In the genomic region with DNA sequence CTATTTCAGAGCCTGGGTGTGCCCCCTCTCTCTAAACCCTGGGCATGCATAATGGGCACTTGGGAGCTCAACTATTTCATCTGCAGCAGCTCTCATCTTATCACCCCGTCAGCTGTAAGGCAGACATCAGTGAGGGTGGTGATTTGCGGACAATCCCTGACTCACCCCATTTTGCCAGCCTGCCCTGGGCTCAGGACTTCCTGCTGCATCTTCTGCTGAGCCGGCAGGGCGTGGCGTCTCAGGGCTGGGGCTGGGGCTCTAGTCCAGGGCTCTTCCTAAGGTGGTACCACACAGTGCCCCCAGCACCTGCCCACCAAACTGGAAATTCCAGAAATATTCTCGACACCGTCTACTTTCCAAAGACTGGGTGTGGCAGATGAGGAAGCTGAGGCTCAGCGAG, we compare ENCODE assay signal across 8 cellular contexts. TPM values are rescaled to one million over a fixed set of nuclear protein-coding genes. Genes with fewer than 3 reads are reported as not detected.
A peak's percentile ranks its signal among the peaks of the same experiment; 100 is the strongest.
DNase-seq lines count a peak whose midpoint lies in the region; ATAC-seq and TF ChIP-seq lines count a peak whose summit lies in the region.

No MANE protein-coding gene starts in this region.

- H3K4me3 Mint-ChIP-seq in activated CD4-positive, alpha-beta memory T cell treated with anti-CD3 and anti-CD28 coated beads for 36 hours = peak overlapping the region; percentile 92

- ATAC-seq in esophagus mucosa (peak; percentile 73), HG02938 (IDR thresholded peaks at IDR 0.05; ENCODE audit: unreplicated experiment) (no peak)

- no peaks in the 10 kb centered on the region for H3K27me3 ChIP-seq in testis

- H3K4me1 ChIP-seq in testis = peaks cover 6% of the 10 kb centered on the region

- H3K27ac ChIP-seq in testis = no peak overlapping the region

- no peaks in the 10 kb centered on the region for H3K9me3 ChIP-seq in testis

- intact Hi-C loops in activated CD4-positive, alpha-beta memory T cell treated with anti-CD3 and anti-CD28 coated beads for 36 hours (cut with micrococcal nuclease) = loop anchor here (1.0 to 2.0 kb wide), 2 partner anchors 9 to 17 kb away; no protein-coding TSS in a partner anchor
- intact Hi-C loops in testis (cut with DNase I; ENCODE audit: low total_unique reads) = no loop called here

- H3K4me1 Mint-ChIP-seq in activated CD4-positive, alpha-beta memory T cell treated with anti-CD3 and anti-CD28 coated beads for 36 hours (ENCODE audit: low read depth) = peaks cover 58% of the 10 kb centered on the region

- TF ChIP-seq POLR2A in testis (IDR thresholded peaks at IDR 0.05) = no peak

- H3K27me3 Mint-ChIP-seq in activated CD4-positive, alpha-beta memory T cell treated with anti-CD3 and anti-CD28 coated beads for 36 hours = no peaks in the 10 kb centered on the region

- TF ChIP-seq CTCF in testis (IDR thresholded peaks at IDR 0.05) = no peak

- peak; percentile 9 for DNase-seq in MV-4-11 (lab: John Stamatoyannopoulos, UW)
- DNase-seq in activated CD4-positive, alpha-beta memory T cell treated with anti-CD3 and anti-CD28 coated beads for 36 hours = peak; percentile 88
- peak; percentile 83 for DNase-seq in stimulated activated CD8-positive, alpha-beta memory T cell treated with anti-CD3 and anti-CD28 coated beads, Interleukin-4, amount 100 ng/mL, for 48 hours
- DNase-seq in cerebellar cortex (ENCODE audit: low spot score) = no peak
- no peak for DNase-seq in testis
- DNase-seq in ecto neural progenitor cell (ENCODE audit: low spot score) = no peak

- H3K36me3 Mint-ChIP-seq in activated CD4-positive, alpha-beta memory T cell treated with anti-CD3 and anti-CD28 coated beads for 36 hours = peaks cover 33% of the 10 kb centered on the region

- CTCF ChIA-PET in activated CD4-positive, alpha-beta memory T cell treated with anti-CD3 and anti-CD28 coated beads for 36 hours (lab: Charles Lee) = interaction anchor here (0.7 to 2.9 kb wide), 6 partner anchors 9 to 501 kb away, joined by 3 to 19 read pairs (median 4); no protein-coding TSS in a partner anchor

- no peaks in the 10 kb centered on the region for H3K36me3 ChIP-seq in testis (ENCODE audit: low read depth, missing control alignments)

- 89 to 98% methylated on average over 5 to 8 of the region's 8 CpGs for WGBS in testis, 2 donors

- peak overlapping the region; percentile 99 for H3K27ac Mint-ChIP-seq in activated CD4-positive, alpha-beta memory T cell treated with anti-CD3 and anti-CD28 coated beads for 36 hours

- no peaks in the 10 kb centered on the region for H3K9me3 Mint-ChIP-seq in activated CD4-positive, alpha-beta memory T cell treated with anti-CD3 and anti-CD28 coated beads for 36 hours

- POLR2A ChIA-PET in activated CD4-positive, alpha-beta memory T cell treated with anti-CD3 and anti-CD28 coated beads for 36 hours (lab: Charles Lee) = interaction anchor here (1.0 to 4.1 kb wide), 4 partner anchors 11 to 23 kb away, joined by 3 to 26 read pairs (median 12); no protein-coding TSS in a partner anchor

- no peak overlapping the region for H3K4me3 ChIP-seq in testis

RNA-seq across cellular contexts. Expression of gene PSTPIP1, which starts 0.9 kb away (rescaled TPM):
- 100 to 1,000 TPM; 155 to 164 TPM for total RNA-seq in activated CD4-positive, alpha-beta memory T cell treated with anti-CD3 and anti-CD28 coated beads for 36 hours
- total RNA-seq in esophagus mucosa = 1.3 TPM
- 1 to 10 TPM; 5.0 to 8.6 TPM for total RNA-seq in testis
- polyA plus RNA-seq in testis (ENCODE audit: insufficient read depth, low read depth, low replicate concordance) = 7.9 TPM

Comparison
In these comparisons a context has a peak if more than half of its experiments do, and no peak if none do; other contexts are left out.
1. DNase-seq: peak in MV-4-11 (single experiment), activated CD4-positive, alpha-beta memory T cell treated with anti-CD3 and anti-CD28 coated beads for 36 hours (single experiment) and stimulated activated CD8-positive, alpha-beta memory T cell treated with anti-CD3 and anti-CD28 coated beads, Interleukin-4, amount 100 ng/mL, for 48 hours (single experiment); none in cerebellar cortex (single experiment), testis (single experiment) and ecto neural progenitor cell (single experiment).
2. RNA of gene PSTPIP1, which starts 0.9 kb away (total RNA-seq): 155 to 164 TPM in activated CD4-positive, alpha-beta memory T cell treated with anti-CD3 and anti-CD28 coated beads for 36 hours; 5.0 to 8.6 TPM in testis and 1.3 TPM in esophagus mucosa (single experiment); every median in the first group is over 10 times any median in the second.